ENCODE assay signal across 8 cellular contexts in the genomic region with DNA sequence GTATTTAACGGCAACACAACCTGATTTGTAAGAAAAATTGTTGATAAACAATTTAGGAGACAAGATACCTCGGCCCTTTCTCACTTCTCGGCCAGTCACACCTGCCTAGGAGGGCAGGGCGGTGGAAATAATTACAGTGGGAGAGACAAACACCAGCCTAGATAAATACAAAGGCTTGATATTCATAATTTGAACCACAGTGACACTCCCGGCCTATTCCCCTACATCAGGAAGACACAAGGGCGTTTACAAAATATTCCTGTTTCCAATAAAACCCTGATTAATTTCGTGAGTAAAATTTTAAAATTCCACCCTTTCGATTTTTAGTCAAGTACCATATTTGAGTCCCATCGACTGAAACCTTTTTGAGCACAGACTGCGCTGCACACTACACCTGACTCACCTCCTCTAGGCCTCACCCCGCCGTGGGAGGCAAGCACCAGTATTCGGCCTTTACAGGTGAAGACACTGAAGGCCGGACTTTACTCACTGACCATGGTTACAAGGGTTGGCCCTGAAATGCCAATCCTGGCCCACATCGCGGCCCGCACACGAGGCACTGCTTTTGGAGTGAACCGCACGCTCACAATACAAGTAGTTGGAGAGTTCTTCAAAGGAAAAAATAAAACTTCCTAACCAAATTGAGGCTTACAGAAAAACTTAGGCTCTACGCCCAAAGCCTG. TPM values are rescaled to one million over a fixed set of nuclear protein-coding genes. Genes with fewer than 3 reads are reported as not detected.
A peak's percentile ranks its signal among the peaks of the same experiment; 100 is the strongest.
DNase-seq lines count a peak whose midpoint lies in the region; ATAC-seq and TF ChIP-seq lines count a peak whose summit lies in the region.

No MANE protein-coding gene starts in this region.

- POLR2A ChIA-PET in AG04450 (lab: Yijun Ruan, JAX), result interaction anchor here (0.6 kb wide), 1 partner anchor 18 kb away, joined by 6 read pairs; no protein-coding TSS in a partner anchor

- H3K27me3 ChIP-seq in AG04450 (ENCODE audit: control insufficient read depth, insufficient read depth, low read length), result no peaks in the 10 kb centered on the region

- H3K9me3 Mint-ChIP-seq in brain, result no peaks in the 10 kb centered on the region

- peak overlapping the region; percentile 85 for H3K4me3 ChIP-seq in AG04450 (ENCODE audit: low read depth, low read length)

- H3K9me3 ChIP-seq in AG04450 (ENCODE audit: control insufficient read depth, insufficient read depth, low read length), result no peaks in the 10 kb centered on the region

- peak; percentile 21 for ATAC-seq in HG02885 (IDR thresholded peaks at IDR 0.05; ENCODE audit: poor library complexity, unreplicated experiment)

- CTCF ChIA-PET in AG04450 (lab: Charles Lee), result no interaction called here

- DNase-seq in AG04450 (ENCODE audit: low read depth, low spot score), result no peak
- peak; percentile 66 for DNase-seq in SW480 (ENCODE audit: low spot score)
- DNase-seq in iris pigment epithelial cell (ENCODE audit: low read depth), result peak; percentile 47
- peak; percentile 23 to 36 (median 34) for DNase-seq in stimulated activated CD4-positive, alpha-beta T cell treated with anti-CD3 and anti-CD28 coated beads, Interleukin-12 subunit alpha, Interleukin-12 subunit beta, amount 100 ng/mL, for 48 hours (ENCODE audit: low read depth in 2 of 3, low spot score in 1 of 3)
- no peak for DNase-seq in EL
- no peak for DNase-seq in NK-92 (lab: John Stamatoyannopoulos, UW; ENCODE audit: unreplicated experiment)

- peaks cover 51% of the 10 kb centered on the region for H3K4me1 Mint-ChIP-seq in brain

- H3K4me3 Mint-ChIP-seq in brain, result peak overlapping the region; percentile 93 to 100 (median 95)

- H3K36me3 Mint-ChIP-seq in brain, result peaks cover 23% of the 10 kb centered on the region

- peak overlapping the region; percentile 97 to 99 (median 98) for H3K27ac Mint-ChIP-seq in brain

- TF ChIP-seq CTCF in AG04450 (IDR thresholded peaks at IDR 0.05; ENCODE audit: low read depth, low read length) (no peak), brain (conservative IDR thresholded peaks at IDR 0.05) (no peak)

- peak overlapping the region; percentile 84 for H3K27ac ChIP-seq in AG04450 (ENCODE audit: low read depth, low read length)

- peaks cover 8% of the 10 kb centered on the region for H3K27me3 Mint-ChIP-seq in brain

RNA-seq across cellular contexts. Expression of gene ARPP19, which starts 0.8 kb away (rescaled TPM):
- polyA plus RNA-seq in AG04450 (2011; rRNA removed), result 62.8 and 86.3 TPM in 2 replicates
- polyA minus RNA-seq in AG04450 (2011; rRNA and poly(A)+ RNA removed), result 52.3 and 62.5 TPM in 2 replicates
- polyA plus RNA-seq in brain (ENCODE audit: insufficient read depth, low read depth, low replicate concordance), result 133 TPM

RNA-seq across cellular contexts. Expression of gene MYO5A, which starts 39.3 kb away (rescaled TPM):
- 31.4 and 37.2 TPM in 2 replicates for polyA plus RNA-seq in AG04450 (2011; rRNA removed)
- polyA minus RNA-seq in AG04450 (2011; rRNA and poly(A)+ RNA removed), result 71.2 and 77.1 TPM in 2 replicates
- 6.3 TPM for polyA plus RNA-seq in brain (ENCODE audit: insufficient read depth, low read depth, low replicate concordance)

Comparison
In these comparisons a context has a peak if more than half of its experiments do, and no peak if none do; other contexts are left out.
1. DNase-seq: peak in SW480 (single experiment), iris pigment epithelial cell (single experiment) and stimulated activated CD4-positive, alpha-beta T cell treated with anti-CD3 and anti-CD28 coated beads, Interleukin-12 subunit alpha, Interleukin-12 subunit beta, amount 100 ng/mL, for 48 hours (3 of 3); none in AG04450 (single experiment), EL (single experiment) and NK-92 (single experiment).